Comparison of ENCODE assay signal across 13 cellular contexts in genomic region chr6:68711386-68712000, GRCh38.
DNase-seq lines count a peak whose midpoint lies in the region; ATAC-seq, FAIRE-seq and TF ChIP-seq lines count a peak whose summit lies in the region.
"Had no signal": no experiment of that assay in that cellular context is flagged by ENCODE, and none has a peak within 500 bp of the region (broad histone marks: within the 10 kb centered on the region; RNA-seq: fewer than 3 reads in every experiment).

No MANE protein-coding gene starts in this region.

- H3K4me3 ChIP-seq in SK-N-SH (ENCODE audit: low read depth in 2 of 2, low read length in 1 of 2) (no peak overlapping the region), bronchial epithelial cell (ENCODE audit: low read depth, low read length) (no peak overlapping the region), gastroesophageal sphincter (no peak overlapping the region), esophagus muscularis mucosa (no peak overlapping the region)
- H3K4me3 ChIP-seq: GM23248 had no signal

- DNase-seq in SK-N-SH: no peak
- peak; percentile 36 for DNase-seq in NCI-H446 treated with DMSO at 0.1 percent for 48 hours (lab: John Stamatoyannopoulos, UW)
- DNase-seq in bronchial epithelial cell (ENCODE audit: low read depth): peak; percentile 38
- no peak for DNase-seq in substantia nigra (lab: John Stamatoyannopoulos, UW)
- DNase-seq in pons (ENCODE audit: low spot score): no peak
- no peak for DNase-seq in esophagus muscularis mucosa (ENCODE audit: extremely low spot score)
- DNase-seq: CD4-positive, alpha-beta T cell; DMS53; GM23248 had no signal

- H3K9me3 ChIP-seq in SK-N-SH (no peaks in the 10 kb centered on the region), gastroesophageal sphincter (no peaks in the 10 kb centered on the region), esophagus muscularis mucosa (no peaks in the 10 kb centered on the region)

- TF ChIP-seq RAD21 in SK-N-SH (IDR thresholded peaks at IDR 0.05; ENCODE audit: low read length): no peak

- TF ChIP-seq CTCF in SK-N-SH (IDR thresholded peaks at IDR 0.05) (no peak), bronchial epithelial cell (IDR thresholded peaks at IDR 0.05; ENCODE audit: insufficient read depth, low read length, severe bottlenecking) (no peak), gastroesophageal sphincter (IDR thresholded peaks at IDR 0.05) (no peak), esophagus muscularis mucosa (IDR thresholded peaks at IDR 0.05) (no peak)

- H3K9me2 ChIP-seq in SK-N-SH: no peaks in the 10 kb centered on the region

- no peaks in the 10 kb centered on the region; the same call in 1 of the 2 replicates for H3K79me2 ChIP-seq in SK-N-SH (ENCODE audit: insufficient read depth)

- no peak overlapping the region for H3K9ac ChIP-seq in SK-N-SH
- H3K9ac ChIP-seq: GM23248 had no signal

- H3K4me1 ChIP-seq in SK-N-SH (ENCODE audit: control insufficient read depth in 1 of 2, insufficient read depth in 2 of 2, low read depth in 1 of 2, low read length in 1 of 2): peaks cover 7 to 12% of the 10 kb centered on the region in 2 experiments; a peak in 3 of 4 replicates
- no peaks in the 10 kb centered on the region for H3K4me1 ChIP-seq in gastroesophageal sphincter
- H3K4me1 ChIP-seq in esophagus muscularis mucosa: no peaks in the 10 kb centered on the region

- H3K27ac ChIP-seq in SK-N-SH (ENCODE audit: low read depth in 2 of 2, low read length in 1 of 2): no peak overlapping the region
- H3K27ac ChIP-seq in substantia nigra (ENCODE audit: low read depth, low read length, poor library complexity, severe bottlenecking): peak overlapping the region; percentile 32
- no peak overlapping the region for H3K27ac ChIP-seq in gastroesophageal sphincter
- no peak overlapping the region for H3K27ac ChIP-seq in esophagus muscularis mucosa (replicated peaks in 1 of 4)
- H3K27ac ChIP-seq: GM23248 had no signal

- H3K36me3 ChIP-seq in SK-N-SH (replicated peaks in 1 of 2; ENCODE audit: control insufficient read depth in 1 of 2, insufficient read depth in 2 of 2, low read length in 1 of 2) (no peaks in the 10 kb centered on the region), bronchial epithelial cell (ENCODE audit: control insufficient read depth, insufficient read depth, low read length) (no peaks in the 10 kb centered on the region), gastroesophageal sphincter (no peaks in the 10 kb centered on the region), esophagus muscularis mucosa (no peaks in the 10 kb centered on the region)

- no peak for FAIRE-seq in bronchial epithelial cell (lab: Jason Lieb, UNC)
- FAIRE-seq: H54 had no signal

- ATAC-seq in SK-N-SH treated with all-trans-retinoic acid at 6 μM for 48 hours: no peak
- no peak for ATAC-seq in gastroesophageal sphincter
- ATAC-seq: HCT116 had no signal

- H3K27me3 ChIP-seq in SK-N-SH (ENCODE audit: insufficient read depth): no peaks in the 10 kb centered on the region
- H3K27me3 ChIP-seq in bronchial epithelial cell (ENCODE audit: control insufficient read depth, insufficient read depth, low read length): no peaks in the 10 kb centered on the region
- H3K27me3 ChIP-seq in gastroesophageal sphincter: no peaks in the 10 kb centered on the region
- no peaks in the 10 kb centered on the region for H3K27me3 ChIP-seq in esophagus muscularis mucosa

- CTCF ChIA-PET in SK-N-SH (lab: Yijun Ruan, JAX): no interaction called here

- no peak for TF ChIP-seq EP300 in SK-N-SH (IDR thresholded peaks at IDR 0.05; ENCODE audit: borderline replicate concordance in 1 of 2, low read depth in 1 of 2, low read length in 1 of 2)
- TF ChIP-seq EP300 in gastroesophageal sphincter (IDR thresholded peaks at IDR 0.05): no peak
- no peak for TF ChIP-seq EP300 in esophagus muscularis mucosa (IDR thresholded peaks at IDR 0.05)

- H3K4me2 ChIP-seq in SK-N-SH: no peak overlapping the region

- no peak overlapping the region for H2AFZ ChIP-seq in SK-N-SH (ENCODE audit: low read depth)
- H2AFZ ChIP-seq: GM23248 had no signal

- POLR2A ChIA-PET in SK-N-SH (lab: Yijun Ruan, JAX): no interaction called here

- H4K20me1 ChIP-seq in SK-N-SH (ENCODE audit: insufficient read depth): no peaks in the 10 kb centered on the region

- TF ChIP-seq POLR2A in gastroesophageal sphincter (IDR thresholded peaks at IDR 0.05) (no peak), esophagus muscularis mucosa (IDR thresholded peaks at IDR 0.05; ENCODE audit: low read depth) (no peak)

- intact Hi-C loops in esophagus muscularis mucosa (cut with DNase I): no loop called here

- WGBS in SK-N-SH (ENCODE audit: low lambda C conversion rate): 35% methylated on average over 2 of the region's 2 CpGs
- 62 to 63% methylated on average over 2 of the region's 2 CpGs for WGBS in gastroesophageal sphincter (ENCODE audit: low coverage in 1 of 2), 2 donors
- 74% methylated on average over 2 of the region's 2 CpGs for WGBS in esophagus muscularis mucosa

- no peaks in the 10 kb centered on the region for H3F3A ChIP-seq in SK-N-SH (replicated peaks; ENCODE audit: insufficient read depth)

TF ChIP-seq in SK-N-SH treated with all-trans-retinoic acid at 6 μM for 48 hours, 23 proteins besides CTCF, POLR2A, EP300 and RAD21:
- TF ChIP-seq ISL1 (CRISPR knock-in tag; IDR thresholded peaks at IDR 0.05): peak; percentile 52; the same call in 1 of the 2 replicates
- TF ChIP-seq, protein P1, sequence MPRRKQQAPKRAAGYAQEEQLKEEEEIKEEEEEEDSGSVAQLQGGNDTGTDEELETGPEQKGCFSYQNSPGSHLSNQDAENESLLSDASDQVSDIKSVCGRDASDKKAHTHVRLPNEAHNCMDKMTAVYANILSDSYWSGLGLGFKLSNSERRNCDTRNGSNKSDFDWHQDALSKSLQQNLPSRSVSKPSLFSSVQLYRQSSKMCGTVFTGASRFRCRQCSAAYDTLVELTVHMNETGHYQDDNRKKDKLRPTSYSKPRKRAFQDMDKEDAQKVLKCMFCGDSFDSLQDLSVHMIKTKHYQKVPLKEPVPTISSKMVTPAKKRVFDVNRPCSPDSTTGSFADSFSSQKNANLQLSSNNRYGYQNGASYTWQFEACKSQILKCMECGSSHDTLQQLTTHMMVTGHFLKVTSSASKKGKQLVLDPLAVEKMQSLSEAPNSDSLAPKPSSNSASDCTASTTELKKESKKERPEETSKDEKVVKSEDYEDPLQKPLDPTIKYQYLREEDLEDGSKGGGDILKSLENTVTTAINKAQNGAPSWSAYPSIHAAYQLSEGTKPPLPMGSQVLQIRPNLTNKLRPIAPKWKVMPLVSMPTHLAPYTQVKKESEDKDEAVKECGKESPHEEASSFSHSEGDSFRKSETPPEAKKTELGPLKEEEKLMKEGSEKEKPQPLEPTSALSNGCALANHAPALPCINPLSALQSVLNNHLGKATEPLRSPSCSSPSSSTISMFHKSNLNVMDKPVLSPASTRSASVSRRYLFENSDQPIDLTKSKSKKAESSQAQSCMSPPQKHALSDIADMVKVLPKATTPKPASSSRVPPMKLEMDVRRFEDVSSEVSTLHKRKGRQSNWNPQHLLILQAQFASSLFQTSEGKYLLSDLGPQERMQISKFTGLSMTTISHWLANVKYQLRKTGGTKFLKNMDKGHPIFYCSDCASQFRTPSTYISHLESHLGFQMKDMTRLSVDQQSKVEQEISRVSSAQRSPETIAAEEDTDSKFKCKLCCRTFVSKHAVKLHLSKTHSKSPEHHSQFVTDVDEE (CRISPR knock-in tag; IDR thresholded peaks at IDR 0.05): no peak
- no peak for TF ChIP-seq ZNF565 (CRISPR knock-in tag; conservative IDR thresholded peaks at IDR 0.05; ENCODE audit: low read depth)
TF ChIP-seq in SK-N-SH treated with all-trans-retinoic acid at 6 μM for 48 hours: peak in this region for 1.

TF ChIP-seq in SK-N-SH, 30 proteins besides CTCF, POLR2A, EP300 and RAD21 (continues in another document):
- TF ChIP-seq, protein P2, sequence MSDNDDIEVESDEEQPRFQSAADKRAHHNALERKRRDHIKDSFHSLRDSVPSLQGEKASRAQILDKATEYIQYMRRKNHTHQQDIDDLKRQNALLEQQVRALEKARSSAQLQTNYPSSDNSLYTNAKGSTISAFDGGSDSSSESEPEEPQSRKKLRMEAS (IDR thresholded peaks at IDR 0.05; ENCODE audit: low read depth): no peak
- TF ChIP-seq FOSL2 (IDR thresholded peaks at IDR 0.05; ENCODE audit: borderline replicate concordance, low read depth) (no peak), SMC3 (IDR thresholded peaks at IDR 0.05; ENCODE audit: low read depth, low read length) (no peak)
- TF ChIP-seq, protein P3, sequence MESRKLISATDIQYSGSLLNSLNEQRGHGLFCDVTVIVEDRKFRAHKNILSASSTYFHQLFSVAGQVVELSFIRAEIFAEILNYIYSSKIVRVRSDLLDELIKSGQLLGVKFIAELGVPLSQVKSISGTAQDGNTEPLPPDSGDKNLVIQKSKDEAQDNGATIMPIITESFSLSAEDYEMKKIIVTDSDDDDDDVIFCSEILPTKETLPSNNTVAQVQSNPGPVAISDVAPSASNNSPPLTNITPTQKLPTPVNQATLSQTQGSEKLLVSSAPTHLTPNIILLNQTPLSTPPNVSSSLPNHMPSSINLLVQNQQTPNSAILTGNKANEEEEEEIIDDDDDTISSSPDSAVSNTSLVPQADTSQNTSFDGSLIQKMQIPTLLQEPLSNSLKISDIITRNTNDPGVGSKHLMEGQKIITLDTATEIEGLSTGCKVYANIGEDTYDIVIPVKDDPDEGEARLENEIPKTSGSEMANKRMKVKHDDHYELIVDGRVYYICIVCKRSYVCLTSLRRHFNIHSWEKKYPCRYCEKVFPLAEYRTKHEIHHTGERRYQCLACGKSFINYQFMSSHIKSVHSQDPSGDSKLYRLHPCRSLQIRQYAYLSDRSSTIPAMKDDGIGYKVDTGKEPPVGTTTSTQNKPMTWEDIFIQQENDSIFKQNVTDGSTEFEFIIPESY (IDR thresholded peaks at IDR 0.05; ENCODE audit: borderline replicate concordance, low read depth): no peak

Comparison
In these comparisons a context has a peak if more than half of its experiments do, and no peak if none do; other contexts are left out.
1. DNase-seq: peak in NCI-H446 treated with DMSO at 0.1 percent for 48 hours (single experiment) and bronchial epithelial cell (single experiment); none in SK-N-SH (single experiment), substantia nigra (0 of 49), pons (single experiment) and esophagus muscularis mucosa (single experiment).